In the genomic region with DNA sequence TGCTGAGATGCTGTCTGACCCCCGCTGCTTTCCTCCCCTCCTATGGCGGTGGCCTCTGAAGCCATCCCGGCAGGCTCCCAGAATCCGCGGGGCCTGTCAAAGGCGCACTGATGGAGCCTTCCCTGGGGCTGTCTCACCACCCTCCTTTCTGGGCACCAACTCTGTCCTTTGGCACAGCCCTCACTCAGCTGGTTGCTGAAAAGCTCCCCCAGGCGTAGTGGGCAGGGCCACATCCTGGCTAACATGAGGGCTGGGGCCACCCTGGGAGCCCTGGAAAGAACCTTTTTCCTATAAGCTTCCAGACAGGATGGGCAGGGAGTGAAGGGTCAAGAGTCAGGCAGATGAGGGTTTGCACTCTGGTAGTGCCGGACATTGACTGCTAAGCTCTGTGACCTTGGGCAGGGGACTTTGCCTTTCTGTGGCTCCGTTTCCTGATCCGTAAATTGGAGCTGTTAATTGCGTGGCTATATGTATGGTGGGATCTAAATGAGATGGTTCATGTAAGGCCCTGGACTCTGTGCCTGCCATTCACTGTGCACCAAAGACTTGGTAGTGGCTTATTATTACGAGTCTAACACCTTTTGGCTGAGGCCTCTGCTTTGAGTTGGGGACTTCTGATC, we compare ENCODE assay signal across 9 cellular contexts. TPM values are rescaled to one million over a fixed set of nuclear protein-coding genes. Genes with fewer than 3 reads are reported as not detected.
A peak's percentile ranks its signal among the peaks of the same experiment; 100 is the strongest.
DNase-seq lines count a peak whose midpoint lies in the region; ATAC-seq and TF ChIP-seq lines count a peak whose summit lies in the region.
"Had no signal": no experiment of that assay in that cellular context is flagged by ENCODE, and none has a peak within 500 bp of the region (broad histone marks: within the 10 kb centered on the region; RNA-seq: fewer than 3 reads in every experiment).

No MANE protein-coding gene starts in this region.

- H3K9ac ChIP-seq in KMS-11 = peak overlapping the region; percentile 53; the same call in 1 of the 2 replicates

- peaks cover 4 to 36% of the 10 kb centered on the region in 2 donors for H3K36me3 Mint-ChIP-seq in activated naive CD4-positive, alpha-beta T cell treated with anti-CD3 and anti-CD28 coated beads, Interleukin-2, amount 50 U/mL, for 72 hours

- H3K27me3 ChIP-seq in KMS-11 (ENCODE audit: insufficient read depth, low read depth) = no peaks in the 10 kb centered on the region
- no peaks in the 10 kb centered on the region for H3K27me3 ChIP-seq in left lung
- H3K27me3 ChIP-seq in stomach = no peaks in the 10 kb centered on the region

- H3K9me3 ChIP-seq in left lung (no peaks in the 10 kb centered on the region), stomach (no peaks in the 10 kb centered on the region)

- H3K4me3 ChIP-seq in KMS-11 (IDR thresholded peaks at IDR 0.05; ENCODE audit: insufficient read depth, low read depth, low read length) (no peak overlapping the region), left lung (no peak overlapping the region), stomach (peak overlapping the region in 1 of 4 donors; percentile 3)

- H3K4me1 ChIP-seq in KMS-11 (ENCODE audit: low read depth, poor library complexity, severe bottlenecking) = peaks cover 36% of the 10 kb centered on the region
- H3K4me1 ChIP-seq in left lung = peaks cover 46 to 98% of the 10 kb centered on the region in 2 donors
- peaks cover 71 to 99% (median 85%) of the 10 kb centered on the region in 4 donors for H3K4me1 ChIP-seq in stomach

- H3K79me2 ChIP-seq in KMS-11 (ENCODE audit: insufficient read depth, low read depth) = no peaks in the 10 kb centered on the region

- 0 out of 2 replicates have a peak overlapping the region, but pooled peaks have one; percentile 12 for H2AFZ ChIP-seq in KMS-11 (ENCODE audit: low read depth)

- 65 to 80% (median 70%) methylated on average over 11 to 12 of the region's 12 CpGs for WGBS in stomach, 5 donors

- H3K27ac ChIP-seq in KMS-11 (peak overlapping the region; percentile 79), left lung (peak overlapping the region; percentile 41 to 86), stomach (peak overlapping the region; percentile 1 to 81 (median 76))

- H3K9me3 Mint-ChIP-seq in activated naive CD4-positive, alpha-beta T cell treated with anti-CD3 and anti-CD28 coated beads, Interleukin-2, amount 50 U/mL, for 72 hours = no peaks in the 10 kb centered on the region

- no peak for DNase-seq in activated naive CD4-positive, alpha-beta T cell treated with anti-CD3 and anti-CD28 coated beads, Interleukin-2, amount 50 U/mL, for 72 hours (ENCODE audit: low spot score in 2 of 2)
- DNase-seq in left lung = no peak
- DNase-seq in stomach = no peak
- DNase-seq in DMS153 treated with DMSO at 0.1 percent for 48 hours (lab: John Stamatoyannopoulos, UW; ENCODE audit: unreplicated experiment) = no peak
- no peak for DNase-seq in NCI-H524 treated with DMSO at 0.1 percent for 48 hours (lab: John Stamatoyannopoulos, UW)
- DNase-seq in H4 (ENCODE audit: low spot score) = no peak
- DNase-seq: islet precursor cell had no signal

- no peak for TF ChIP-seq POLR2A in stomach (IDR thresholded peaks at IDR 0.05)

- TF ChIP-seq EP300 in stomach (IDR thresholded peaks at IDR 0.05) = no peak

- peak overlapping the region; percentile 83 to 96 for H3K27ac Mint-ChIP-seq in activated naive CD4-positive, alpha-beta T cell treated with anti-CD3 and anti-CD28 coated beads, Interleukin-2, amount 50 U/mL, for 72 hours

- no peaks in the 10 kb centered on the region for H4K20me1 ChIP-seq in KMS-11 (ENCODE audit: insufficient read depth)

- no peak for ATAC-seq in activated naive CD4-positive, alpha-beta T cell treated with anti-CD3 and anti-CD28 coated beads, Interleukin-2, amount 50 U/mL, for 72 hours
- ATAC-seq in left lung = no peak
- no peak for ATAC-seq in GM19023 (IDR thresholded peaks at IDR 0.05; ENCODE audit: unreplicated experiment)

- intact Hi-C loops in left lung (cut with DNase I) (no loop called here), stomach (cut with DNase I; ENCODE audit: low total_unique reads) (no loop called here)

- H3K4me2 ChIP-seq in KMS-11 = peak overlapping the region; percentile 75

- no peaks in the 10 kb centered on the region for H3K36me3 ChIP-seq in KMS-11 (ENCODE audit: insufficient read depth)
- peaks cover 0 to 64% of the 10 kb centered on the region in 2 donors for H3K36me3 ChIP-seq in left lung
- H3K36me3 ChIP-seq in stomach = peaks cover 23 to 94% (median 76%) of the 10 kb centered on the region in 4 donors

- no peak for TF ChIP-seq CTCF in KMS-11 (conservative IDR thresholded peaks at IDR 0.05; ENCODE audit: low read depth, low read length)
- TF ChIP-seq CTCF in left lung (IDR thresholded peaks at IDR 0.05) = no peak
- TF ChIP-seq CTCF in stomach (IDR thresholded peaks at IDR 0.05) = no peak

RNA-seq across cellular contexts. Expression of gene LASP1, which starts 27.9 kb away (rescaled TPM):
- total RNA-seq in activated naive CD4-positive, alpha-beta T cell treated with anti-CD3 and anti-CD28 coated beads, Interleukin-2, amount 50 U/mL, for 72 hours = 100 to 1,000 TPM; 141 to 185 TPM
- 100 to 1,000 TPM; 163 to 172 TPM for total RNA-seq in left lung
- 100 to 1,000 TPM in 3 of 5 donors, 10 to 100 TPM in 2; 93.0 to 183 (median 107) TPM for total RNA-seq in stomach
- polyA plus RNA-seq in stomach = 100 to 1,000 TPM in 1 of 3 donors, 10 to 100 TPM in 2; 33.7 to 119 (median 94.3) TPM
- total RNA-seq in H4 (2014; rRNA removed; shearing (Covaris generic)) = 99.0 and 133 TPM in 2 replicates

RNA-seq across cellular contexts. Expression of gene RPL23, which starts 44.3 kb away (rescaled TPM):
- 1,000 to 10,000 TPM; 1,602 to 2,658 TPM for total RNA-seq in activated naive CD4-positive, alpha-beta T cell treated with anti-CD3 and anti-CD28 coated beads, Interleukin-2, amount 50 U/mL, for 72 hours
- total RNA-seq in left lung = 1,000 to 10,000 TPM; 1,144 to 1,160 TPM
- 1,000 to 10,000 TPM in 1 of 5 donors, 100 to 1,000 TPM in 3, 10 to 100 TPM in 1; 89.8 to 1,949 (median 982) TPM for total RNA-seq in stomach
- 1,000 to 10,000 TPM; 3,318 to 3,359 (median 3,354) TPM for polyA plus RNA-seq in stomach
- total RNA-seq in H4 (2014; rRNA removed; shearing (Covaris generic)) = 1,542 and 1,557 TPM in 2 replicates
